Comparison of ENCODE assay signal across 24 cellular contexts in the genomic region with DNA sequence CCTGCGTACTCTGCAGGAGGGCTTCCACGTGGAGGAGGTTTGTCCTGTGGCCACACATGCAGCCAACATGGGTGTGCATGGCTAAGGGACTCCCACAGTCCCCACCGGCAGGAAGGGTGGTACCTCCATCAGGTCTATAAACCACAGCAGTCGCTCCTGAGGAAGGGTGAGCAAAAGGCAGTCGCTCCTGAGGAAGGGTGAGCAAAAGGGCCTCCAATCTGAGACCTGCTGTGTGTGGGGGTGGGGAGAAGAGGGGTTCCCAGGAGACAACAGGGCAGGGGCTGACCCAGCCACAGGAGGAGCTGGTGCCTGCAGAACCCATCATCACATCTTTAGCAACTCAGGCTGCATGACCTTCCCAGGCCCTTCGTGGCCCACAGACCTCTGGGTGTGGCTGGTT.
"Had no signal": no experiment of that assay in that cellular context is flagged by ENCODE, and none has a peak within 500 bp of the region (broad histone marks: within the 10 kb centered on the region; RNA-seq: fewer than 3 reads in every experiment).

No MANE protein-coding gene starts in this region.

- H3K9me3 Mint-ChIP-seq: activated naive CD8-positive, alpha-beta T cell treated with anti-CD3 and anti-CD28 coated beads, Interleukin-2, amount 10 ng/mL, durations not matched to agents 7 days and 5 days; activated T-cell treated with anti-CD3 and anti-CD28 coated beads, Interleukin-2, amount 50 U/mL, for 72 hours had no signal

- H3K9ac ChIP-seq: SK-N-SH had no signal

- H3K9me2 ChIP-seq: SK-N-SH had no signal

- H3K9me3 ChIP-seq: adrenal gland, breast epithelium, SJCRH30, SK-N-SH had no signal

- H3K27me3 Mint-ChIP-seq: activated naive CD8-positive, alpha-beta T cell treated with anti-CD3 and anti-CD28 coated beads, Interleukin-2, amount 10 ng/mL, durations not matched to agents 7 days and 5 days had no signal

- DNase-seq: activated CD4-positive, alpha-beta T cell treated with anti-CD3 and anti-CD28 coated beads for 4 hours; activated CD4-positive, alpha-beta T cell treated with anti-CD3 and anti-CD28 coated beads, Interleukin-2, amount 50 U/mL, for 4 hours; activated CD8-positive, alpha-beta memory T cell treated with anti-CD3 and anti-CD28 coated beads for 24 hours; activated naive CD4-positive, alpha-beta T cell treated with anti-CD3 and anti-CD28 coated beads, Interleukin-2, amount 50 U/mL, for 16 hours; activated naive CD8-positive, alpha-beta T cell treated with anti-CD3 and anti-CD28 coated beads, Interleukin-2, amount 10 ng/mL, durations not matched to agents 7 days and 5 days; activated T-cell treated with anti-CD3 and anti-CD28 coated beads, Interleukin-2, amount 50 U/mL, for 72 hours; adrenal gland; aorta; central memory CD4-positive, alpha-beta T cell; KG1; NCI-H1048; NCI-H146; NCI-H187 treated with DMSO at 0.1 percent for 48 hours; NCI-H2081 treated with DMSO at 0.1 percent for 48 hours; NCI-H69; NK-92 treated with Interleukin-12 subunit alpha and Interleukin-12 subunit beta, amount 100 ng/mL, for 24 hours; Right ventricle myocardium superior; RPMI8226; SJCRH30; SK-N-SH; SW 1271 had no signal

- H3K4me2 ChIP-seq: SK-N-SH had no signal

- H3K4me3 ChIP-seq: adrenal gland, breast epithelium, SJCRH30 had no signal

- H3K27ac ChIP-seq: adrenal gland, SJCRH30 had no signal

- H3K4me3 Mint-ChIP-seq: activated naive CD8-positive, alpha-beta T cell treated with anti-CD3 and anti-CD28 coated beads, Interleukin-2, amount 10 ng/mL, durations not matched to agents 7 days and 5 days; activated T-cell treated with anti-CD3 and anti-CD28 coated beads, Interleukin-2, amount 50 U/mL, for 72 hours had no signal

- ATAC-seq: activated CD4-positive, CD25-positive, alpha-beta regulatory T cell treated with anti-CD3 and anti-CD28 coated beads, Interleukin-2, amount 50 U/mL, for 24 hours; activated T-cell treated with anti-CD3 and anti-CD28 coated beads, Interleukin-2, amount 50 U/mL, for 72 hours; Panc1 had no signal

- H3K27me3 ChIP-seq: adrenal gland, breast epithelium, SJCRH30 had no signal

- H3K36me3 Mint-ChIP-seq: activated naive CD8-positive, alpha-beta T cell treated with anti-CD3 and anti-CD28 coated beads, Interleukin-2, amount 10 ng/mL, durations not matched to agents 7 days and 5 days had no signal

- H3K36me3 ChIP-seq: breast epithelium, SJCRH30 had no signal

- H3K4me1 ChIP-seq: breast epithelium had no signal

- H3K27ac Mint-ChIP-seq: activated naive CD8-positive, alpha-beta T cell treated with anti-CD3 and anti-CD28 coated beads, Interleukin-2, amount 10 ng/mL, durations not matched to agents 7 days and 5 days; activated T-cell treated with anti-CD3 and anti-CD28 coated beads, Interleukin-2, amount 50 U/mL, for 72 hours had no signal
